In the genomic region with DNA sequence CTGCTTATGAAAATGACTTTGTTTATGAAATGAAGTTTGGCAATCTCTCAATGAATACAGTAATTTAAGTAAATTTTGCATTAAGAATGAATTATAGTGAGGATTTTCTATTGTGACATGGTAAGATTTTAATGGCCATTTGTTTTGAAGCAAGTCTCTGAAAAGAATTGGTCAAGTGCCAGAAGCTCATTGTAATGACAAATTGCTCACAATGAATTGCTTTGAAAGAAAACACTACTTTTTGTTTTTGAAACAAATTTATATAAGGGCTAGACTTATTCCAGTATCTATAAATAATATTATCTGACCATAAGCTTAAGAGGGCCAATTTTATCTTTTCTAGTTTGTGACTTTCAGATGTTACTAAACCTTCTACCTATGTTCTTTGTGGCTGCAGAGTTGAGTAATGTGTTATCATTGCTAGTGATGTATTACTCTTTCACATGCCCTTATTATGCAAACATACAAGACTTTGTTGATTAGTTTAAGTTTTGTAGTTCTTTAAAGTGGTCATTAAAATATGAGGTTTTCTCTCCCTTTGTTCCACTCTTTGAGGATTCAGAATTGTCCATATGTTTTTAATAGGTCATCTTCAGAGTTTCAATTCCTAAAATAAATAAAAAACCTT, we compare ENCODE assay signal across 20 cellular contexts.
DNase-seq lines count a peak whose midpoint lies in the region; FAIRE-seq and TF ChIP-seq lines count a peak whose summit lies in the region.
"Had no signal": no experiment of that assay in that cellular context is flagged by ENCODE, and none has a peak within 500 bp of the region (broad histone marks: within the 10 kb centered on the region; RNA-seq: fewer than 3 reads in every experiment).

No MANE protein-coding gene starts in this region.

- H3K9me3 ChIP-seq in transverse colon, result no peaks in the 10 kb centered on the region
- H3K9me3 ChIP-seq: left ventricle myocardium inferior, pancreas, thyroid gland had no signal

- no peak for TF ChIP-seq POLR2A in transverse colon (IDR thresholded peaks at IDR 0.05)
- no peak for TF ChIP-seq POLR2A in H54 (IDR thresholded peaks at IDR 0.05; ENCODE audit: low read depth, low read length)

- H3K36me3 ChIP-seq in transverse colon, result no peaks in the 10 kb centered on the region
- H3K36me3 ChIP-seq: left ventricle myocardium inferior, pancreas, thyroid gland had no signal

- H3K27ac ChIP-seq in transverse colon, result no peak overlapping the region
- H3K27ac ChIP-seq: left ventricle myocardium inferior, pancreas, thyroid gland had no signal

- H3K27ac Mint-ChIP-seq in mesothelial cell of epicardium, result peak overlapping the region; percentile 5
- H3K27ac Mint-ChIP-seq: dendritic cell treated with granulocyte-macrophage colony-stimulating factor and Interleukin-4, amounts not matched to agents 40 ng/mL and 50 ng/mL, for 4 days; H9 had no signal

- TF ChIP-seq EP300 in Ishikawa (IDR thresholded peaks at IDR 0.05; ENCODE audit: borderline replicate concordance), result no peak
- no peak for TF ChIP-seq EP300 in transverse colon (IDR thresholded peaks at IDR 0.05; ENCODE audit: low read depth)

- no peaks in the 10 kb centered on the region for H3K4me1 ChIP-seq in transverse colon
- H3K4me1 ChIP-seq: left ventricle myocardium inferior, pancreas, thyroid gland had no signal

- TF ChIP-seq CTCF in epithelial cell of proximal tubule (conservative IDR thresholded peaks at IDR 0.05; ENCODE audit: low read depth, low read length), result no peak
- no peak for TF ChIP-seq CTCF in mesothelial cell of epicardium (IDR thresholded peaks at IDR 0.05; ENCODE audit: unreplicated experiment)
- TF ChIP-seq CTCF in transverse colon (IDR thresholded peaks at IDR 0.05), result no peak

- H3K36me3 Mint-ChIP-seq in mesothelial cell of epicardium, result peaks cover 8% of the 10 kb centered on the region

- TF ChIP-seq RAD21 in Ishikawa (IDR thresholded peaks at IDR 0.05; ENCODE audit: low read depth), result no peak

- no peak overlapping the region for H3K4me3 Mint-ChIP-seq in mesothelial cell of epicardium
- H3K4me3 Mint-ChIP-seq: dendritic cell treated with granulocyte-macrophage colony-stimulating factor and Interleukin-4, amounts not matched to agents 40 ng/mL and 50 ng/mL, for 4 days; H9 had no signal

- FAIRE-seq in H54 (lab: Jason Lieb, UNC), result no peak

- peaks cover 18% of the 10 kb centered on the region for H3K4me1 Mint-ChIP-seq in mesothelial cell of epicardium

- no peaks in the 10 kb centered on the region for H3K27me3 ChIP-seq in transverse colon
- H3K27me3 ChIP-seq: pancreas, thyroid gland had no signal

- DNase-seq in NCI-H748 (lab: John Stamatoyannopoulos, UW; ENCODE audit: unreplicated experiment) (peak; percentile 61), epithelial cell of proximal tubule (ENCODE audit: low read depth) (peak; percentile 22), mesothelial cell of epicardium (ENCODE audit: low spot score in 2 of 2, unreplicated experiment in 2 of 2) (no peak), cerebellar nuclear complex (lab: John Stamatoyannopoulos, UW) (no peak), NCI-H82 treated with DMSO at 0.1 percent for 48 hours (lab: John Stamatoyannopoulos, UW; ENCODE audit: unreplicated experiment) (no peak), transverse colon (no peak), H54 (ENCODE audit: insufficient read length, low spot score) (no peak)
- DNase-seq: activated CD4-positive, alpha-beta T cell treated with anti-CD3 and anti-CD28 coated beads for 1 hour; activated naive CD4-positive, alpha-beta T cell; DMS153; H9; left ventricle myocardium inferior; MM.1S; NCI-H2107; pancreas; SIG-M5; T1000; thyroid gland had no signal

- in situ Hi-C loops in transverse colon (cut with MboI; ENCODE audit: low pct_ligation_motif_present in 1 of 4, low pct_unique_long_range_greater_than_20kb in 1 of 4, low sequenced_read_pairs in 3 of 4), result no loop called here

- peaks cover 21% of the 10 kb centered on the region for H3K9me3 Mint-ChIP-seq in mesothelial cell of epicardium
- H3K9me3 Mint-ChIP-seq: dendritic cell treated with granulocyte-macrophage colony-stimulating factor and Interleukin-4, amounts not matched to agents 40 ng/mL and 50 ng/mL, for 4 days had no signal

- H3K4me3 ChIP-seq in epithelial cell of proximal tubule (ENCODE audit: low read depth, low read length), result no peak overlapping the region
- H3K4me3 ChIP-seq in transverse colon, result no peak overlapping the region
- H3K4me3 ChIP-seq: left ventricle myocardium inferior, pancreas, thyroid gland had no signal

- H3K27me3 Mint-ChIP-seq in mesothelial cell of epicardium (ENCODE audit: low read depth), result no peaks in the 10 kb centered on the region
- H3K27me3 Mint-ChIP-seq: dendritic cell treated with granulocyte-macrophage colony-stimulating factor and Interleukin-4, amounts not matched to agents 40 ng/mL and 50 ng/mL, for 4 days had no signal

- intact Hi-C loops in transverse colon (cut with DNase I; ENCODE audit: low total_unique reads), result loop anchor here (10.0 kb wide), 1 partner anchor 65 kb away; no protein-coding TSS in a partner anchor

TF ChIP-seq in Ishikawa, 13 proteins besides CTCF, POLR2A, EP300 and RAD21:
- TF ChIP-seq FOXM1 (IDR thresholded peaks at IDR 0.05; ENCODE audit: borderline replicate concordance, low read depth), result no peak
- peak; percentile 58 for TF ChIP-seq NFIC (IDR thresholded peaks at IDR 0.05)

Comparison
In these comparisons a context has a peak if more than half of its experiments do, and no peak if none do; other contexts are left out.
1. DNase-seq: peak in NCI-H748 (single experiment) and epithelial cell of proximal tubule (single experiment); none in mesothelial cell of epicardium (0 of 2), cerebellar nuclear complex (0 of 2), NCI-H82 treated with DMSO at 0.1 percent for 48 hours (single experiment), transverse colon (single experiment) and H54 (single experiment).